Comparison of ENCODE assay signal across 21 cellular contexts in the genomic region with DNA sequence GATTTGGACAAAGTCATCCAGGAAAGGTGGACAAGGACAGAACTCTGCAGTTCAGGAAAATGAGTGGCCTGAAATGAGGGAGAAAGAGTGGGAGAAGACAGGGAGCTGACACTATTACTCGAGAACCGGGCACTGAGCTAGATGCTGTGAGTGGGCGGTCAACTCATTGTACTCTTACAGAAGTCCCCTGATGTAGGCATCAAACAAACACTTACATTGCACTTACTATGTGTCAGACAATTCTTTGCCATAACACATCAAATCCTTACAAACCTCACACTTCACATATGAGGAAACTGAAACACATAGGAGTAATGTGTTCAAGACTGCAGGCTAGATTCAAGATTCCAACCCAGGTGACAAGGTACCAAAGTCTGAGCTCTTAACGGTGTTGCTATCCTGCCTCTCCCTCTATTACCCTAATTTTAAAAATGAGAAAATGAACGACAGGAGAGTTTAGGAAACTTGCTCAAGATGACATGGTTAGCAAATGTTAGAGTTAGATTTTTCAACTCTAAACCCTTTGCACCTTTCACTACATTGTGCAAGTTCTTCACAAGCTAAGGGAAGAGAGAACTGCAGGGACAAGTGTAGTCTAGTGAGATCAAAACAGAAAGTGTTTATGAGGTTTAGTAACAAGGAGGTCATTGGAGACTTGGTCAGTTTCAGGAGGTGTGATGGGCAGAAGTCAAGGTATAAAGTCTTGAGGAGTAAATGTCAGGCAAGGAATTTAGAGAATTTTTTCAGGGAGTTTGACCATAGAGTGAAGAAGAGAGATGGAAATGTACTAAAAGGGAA. TPM values are rescaled to one million over a fixed set of nuclear protein-coding genes. Genes with fewer than 3 reads are reported as not detected.
A peak's percentile ranks its signal among the peaks of the same experiment; 100 is the strongest.
DNase-seq lines count a peak whose midpoint lies in the region; ATAC-seq and TF ChIP-seq lines count a peak whose summit lies in the region.
"Had no signal": no experiment of that assay in that cellular context is flagged by ENCODE, and none has a peak within 500 bp of the region (broad histone marks: within the 10 kb centered on the region; RNA-seq: fewer than 3 reads in every experiment).

No MANE protein-coding gene starts in this region.

- H3K4me1 Mint-ChIP-seq in activated T-helper 17 cell treated with anti-CD3 and anti-CD28 coated beads, Interleukin-2, amount 50 U/mL, for 72 hours = peaks cover 26% of the 10 kb centered on the region

- H3K79me2 ChIP-seq in osteoblast (ENCODE audit: insufficient read depth, low read length) = no peaks in the 10 kb centered on the region

- peaks cover 45% of the 10 kb centered on the region for H3K4me1 ChIP-seq in osteoblast (ENCODE audit: insufficient read depth, low read length)

- H2AFZ ChIP-seq in osteoblast (ENCODE audit: low read length) = peak overlapping the region; percentile 32
- H2AFZ ChIP-seq: GM23338 had no signal

- H3K27me3 ChIP-seq in osteoblast (ENCODE audit: insufficient read depth, low read length) = no peaks in the 10 kb centered on the region
- H3K27me3 ChIP-seq: MG63 had no signal

- H3K27me3 Mint-ChIP-seq in activated T-helper 17 cell treated with anti-CD3 and anti-CD28 coated beads, Interleukin-2, amount 50 U/mL, for 72 hours = peaks cover 44% of the 10 kb centered on the region

- no peaks in the 10 kb centered on the region for H3K9me3 ChIP-seq in osteoblast (ENCODE audit: low read depth, low read length)
- H3K9me3 ChIP-seq: MG63 had no signal

- ATAC-seq in activated T-helper 17 cell treated with anti-CD3 and anti-CD28 coated beads, Interleukin-2, amount 50 U/mL, for 72 hours (replicated peaks) = peak; percentile 45
- no peak for ATAC-seq in GM18519 (IDR thresholded peaks at IDR 0.05; ENCODE audit: low FRiP score, unreplicated experiment)
- ATAC-seq: GM23338, PC-3 had no signal

- no peak overlapping the region for H3K4me2 ChIP-seq in osteoblast (ENCODE audit: insufficient read depth, low read length)
- H3K4me2 ChIP-seq: GM23338 had no signal

- H3K4me3 Mint-ChIP-seq in activated T-helper 17 cell treated with anti-CD3 and anti-CD28 coated beads, Interleukin-2, amount 50 U/mL, for 72 hours = peak overlapping the region; percentile 11
- H3K4me3 Mint-ChIP-seq: CD4-positive, CD25-positive, alpha-beta regulatory T cell; GM23338 had no signal

- TF ChIP-seq CTCF in osteoblast (IDR thresholded peaks at IDR 0.05; ENCODE audit: extremely low read depth, low read depth, low read length) = no peak

- H4K20me1 ChIP-seq in osteoblast (ENCODE audit: insufficient read depth, low read length) = no peaks in the 10 kb centered on the region

- no peaks in the 10 kb centered on the region for H3K9me3 Mint-ChIP-seq in activated T-helper 17 cell treated with anti-CD3 and anti-CD28 coated beads, Interleukin-2, amount 50 U/mL, for 72 hours
- H3K9me3 Mint-ChIP-seq: GM23338 had no signal

- H3K36me3 Mint-ChIP-seq in activated T-helper 17 cell treated with anti-CD3 and anti-CD28 coated beads, Interleukin-2, amount 50 U/mL, for 72 hours (ENCODE audit: low read depth) = no peaks in the 10 kb centered on the region
- H3K36me3 Mint-ChIP-seq: CD4-positive, CD25-positive, alpha-beta regulatory T cell had no signal

- H3K36me3 ChIP-seq in osteoblast (ENCODE audit: insufficient read depth, low read length) = no peaks in the 10 kb centered on the region
- H3K36me3 ChIP-seq: MG63 had no signal

- H3K27ac Mint-ChIP-seq in activated T-helper 17 cell treated with anti-CD3 and anti-CD28 coated beads, Interleukin-2, amount 50 U/mL, for 72 hours = peak overlapping the region; percentile 42
- H3K27ac Mint-ChIP-seq: CD4-positive, CD25-positive, alpha-beta regulatory T cell; GM23338 had no signal

- peak; percentile 29 for DNase-seq in stimulated activated CD4-positive, alpha-beta T cell treated with anti-CD3 and anti-CD28 coated beads, Interleukin-1b, Interleukin-23, amount 100 ng/mL, for 48 hours
- DNase-seq in stimulated activated CD4-positive, alpha-beta T cell treated with anti-CD3 and anti-CD28 coated beads, Interleukin-2, amount 100 ng/mL, for 24 hours = no peak
- DNase-seq in osteoblast (ENCODE audit: insufficient read length, low spot score, missing footprints) (no peak), HCEC 1CT (no peak), COLO668 (lab: John Stamatoyannopoulos, UW; ENCODE audit: unreplicated experiment) (no peak)
- DNase-seq: ACHN; AML-193; CD4-positive, CD25-positive, alpha-beta regulatory T cell; DMS53; Karpas-422; MG63; NCI-H1092; NCI-H146; NCI-H2081; NCI-H510A; NCI-H774; PC-3 had no signal

- peak overlapping the region; percentile 94 for H3K27ac ChIP-seq in osteoblast (ENCODE audit: low read depth, low read length)
- H3K27ac ChIP-seq: RWPE1 had no signal

- no peak overlapping the region for H3K4me3 ChIP-seq in osteoblast (ENCODE audit: insufficient read depth, low read length)
- H3K4me3 ChIP-seq: GM23338, MG63 had no signal

RNA-seq across cellular contexts. Expression of a gene that starts 4.9 kb away (rescaled TPM):
- under 1 TPM in 1 of 2 donors, not detected in 1; 0.21 TPM for total RNA-seq in activated T-helper 17 cell treated with anti-CD3 and anti-CD28 coated beads, Interleukin-2, amount 50 U/mL, for 72 hours
- 46.7 and 96.1 TPM in 2 replicates for total RNA-seq in osteoblast
- total RNA-seq: CD4-positive, CD25-positive, alpha-beta regulatory T cell; PC-3 had no signal

RNA-seq across cellular contexts. Expression of a gene that starts 31.3 kb away (rescaled TPM):
- not detected for total RNA-seq in activated T-helper 17 cell treated with anti-CD3 and anti-CD28 coated beads, Interleukin-2, amount 50 U/mL, for 72 hours
- total RNA-seq in osteoblast = not detected in 2 replicates
- total RNA-seq: CD4-positive, CD25-positive, alpha-beta regulatory T cell; GM23338; PC-3 had no signal

Comparison
In these comparisons a context has a peak if more than half of its experiments do, and no peak if none do; other contexts are left out.
1. RNA of a gene that starts 4.9 kb away (total RNA-seq): 46.7 to 96.1 TPM in osteoblast; 0.21 TPM in activated T-helper 17 cell treated with anti-CD3 and anti-CD28 coated beads, Interleukin-2, amount 50 U/mL, for 72 hours; every median in the first group is over 10 times any median in the second.